Comparison of ENCODE assay signal across 19 cellular contexts in the genomic region with DNA sequence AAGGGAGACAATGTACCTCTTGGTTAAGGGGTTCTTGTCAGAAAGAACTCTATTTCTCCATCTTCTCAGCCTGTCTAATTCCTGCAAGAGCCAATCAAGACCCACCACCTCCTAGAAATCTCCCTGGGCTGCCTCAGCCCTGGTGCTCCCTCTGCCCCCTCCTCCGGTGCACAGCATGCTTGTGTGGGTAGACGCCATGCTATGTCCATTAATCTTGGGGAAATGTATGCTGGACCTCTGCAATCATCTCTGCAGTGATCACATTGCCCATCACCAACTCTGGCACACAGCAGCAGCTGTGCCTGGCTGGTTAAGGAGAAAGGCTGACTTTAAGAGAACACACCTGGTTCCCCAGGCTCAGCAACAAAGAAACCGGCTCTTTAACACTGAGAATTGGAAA.
"Had no signal": no experiment of that assay in that cellular context is flagged by ENCODE, and none has a peak within 500 bp of the region (broad histone marks: within the 10 kb centered on the region; RNA-seq: fewer than 3 reads in every experiment).

No MANE protein-coding gene starts in this region.

- ATAC-seq: activated T-cell treated with anti-CD3 and anti-CD28 coated beads, Interleukin-2, amount 50 U/mL, for 72 hours; body of pancreas; WTC11 had no signal

- H3K9me3 ChIP-seq: body of pancreas, pancreas, tibial nerve had no signal

- H3K27me3 ChIP-seq: body of pancreas, pancreas, tibial nerve had no signal

- H3K36me3 ChIP-seq: pancreas, tibial nerve had no signal

- FAIRE-seq: endothelial cell of umbilical vein, frontal cortex, pancreas had no signal

- H3K27ac ChIP-seq: coronary artery, pancreas had no signal

- DNase-seq: activated CD4-positive, alpha-beta memory T cell treated with anti-CD3 and anti-CD28 coated beads, Interleukin-2, amount 10 ng/mL, durations not matched to agents 7 days and 5 days; activated CD4-positive, alpha-beta T cell treated with anti-CD3 and anti-CD28 coated beads for 4 hours; activated gamma-delta T cell; activated T-cell treated with anti-CD3 and anti-CD28 coated beads, Interleukin-2, amount 50 U/mL, for 72 hours; amniotic stem cell; body of pancreas; head of caudate nucleus; immature natural killer cell; pancreas; stimulated activated CD4-positive, alpha-beta T cell treated with anti-CD3 and anti-CD28 coated beads, Interleukin-4, amount 100 ng/mL, for 24 hours; stimulated activated naive CD4-positive, alpha-beta T cell; substantia nigra; T-helper 2 cell had no signal

- H3K4me3 ChIP-seq: body of pancreas, coronary artery, lung, pancreas, tibial nerve had no signal
